In the genomic region with DNA sequence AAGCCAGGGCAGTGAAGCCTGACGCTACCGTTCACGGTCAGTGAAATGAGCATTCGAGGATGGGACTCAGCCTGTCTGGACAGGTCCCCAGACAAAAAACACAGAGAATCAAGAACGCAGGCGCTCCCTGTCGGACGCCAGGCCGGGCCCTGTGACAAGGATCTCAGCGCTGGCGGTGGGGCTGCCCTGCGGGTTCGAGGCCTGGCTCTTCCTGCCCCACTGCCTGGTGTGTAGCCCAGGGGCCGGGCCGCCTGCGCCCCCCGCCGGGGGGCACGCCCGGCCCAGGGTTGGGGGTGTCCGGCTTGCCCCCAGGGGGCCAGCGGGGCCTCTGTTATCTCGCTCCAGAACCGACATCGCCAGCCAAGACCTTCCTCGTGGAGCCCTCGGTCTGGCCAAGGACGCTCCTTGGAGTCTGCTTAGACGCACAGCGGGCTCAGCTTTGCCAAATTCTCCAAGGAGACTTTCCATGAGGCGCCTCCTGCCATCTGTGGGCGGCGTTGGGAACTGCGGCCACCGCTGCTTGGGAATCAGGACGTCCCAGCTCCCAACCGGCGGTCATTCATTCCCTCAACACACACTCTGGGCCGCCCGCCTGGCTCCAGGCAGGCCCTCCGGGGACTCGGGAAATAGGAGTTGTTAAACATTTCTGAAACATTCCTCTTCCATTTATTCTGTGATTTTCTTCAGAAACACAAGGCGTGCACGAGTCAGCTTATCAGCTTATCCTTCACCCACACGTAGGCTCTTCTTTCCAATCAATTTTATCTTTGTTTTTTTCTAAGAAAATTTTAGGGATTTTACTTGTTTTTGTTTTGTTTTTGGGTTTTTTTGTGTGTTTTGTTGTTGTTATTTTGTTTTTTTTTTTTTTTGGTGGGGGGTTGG, we compare ENCODE assay signal across 8 cellular contexts. TPM values are rescaled to one million over a fixed set of nuclear protein-coding genes. Genes with fewer than 3 reads are reported as not detected.
DNase-seq lines count a peak whose midpoint lies in the region; ATAC-seq and TF ChIP-seq lines count a peak whose summit lies in the region.

No MANE protein-coding gene starts in this region.

- peak; percentile 51 for DNase-seq in stimulated activated CD4-positive, alpha-beta T cell treated with anti-CD3 and anti-CD28 coated beads, Interleukin-15, amount 100 ng/mL, for 24 hours
- no peak for DNase-seq in stimulated activated CD4-positive, alpha-beta T cell treated with anti-CD3 and anti-CD28 coated beads, Interleukin-4, amount 100 ng/mL, for 1 hour
- DNase-seq in NCI-H1092 (lab: John Stamatoyannopoulos, UW) = peak; percentile 53
- peak; percentile 72 for DNase-seq in amniotic epithelial cell (ENCODE audit: low read depth)
- DNase-seq in left cardiac atrium = peak; percentile 91
- DNase-seq in prostate gland (ENCODE audit: low spot score) = peak; percentile 90

- H3K4me1 ChIP-seq in prostate gland (replicated peaks) = no peaks in the 10 kb centered on the region

- H3K36me3 ChIP-seq in prostate gland = no peaks in the 10 kb centered on the region

- H3K27me3 ChIP-seq in prostate gland (replicated peaks; ENCODE audit: insufficient read depth) = no peaks in the 10 kb centered on the region

- TF ChIP-seq POLR2A in prostate gland (IDR thresholded peaks at IDR 0.05) = no peak

- no peak overlapping the region for H3K4me3 ChIP-seq in prostate gland

- intact Hi-C loops in left cardiac atrium (cut with DNase I) = loop anchor here in 1 of 2 donors (1.0 to 5.0 kb wide), 2 partner anchors 165 to 491 kb away; no protein-coding TSS in a partner anchor
- intact Hi-C loops in prostate gland (cut with DNase I) = loop anchor here (1.0 kb wide), 1 partner anchor 166 kb away; no protein-coding TSS in a partner anchor

- no peaks in the 10 kb centered on the region for H3K9me3 ChIP-seq in prostate gland

- WGBS in prostate gland = 9% methylated on average over 33 of the region's 45 CpGs

- H3K27ac ChIP-seq in prostate gland = peak overlapping the region; percentile 59 to 73

- TF ChIP-seq CTCF in prostate gland (IDR thresholded peaks at IDR 0.05) = peak; percentile 86 to 96 (median 90)

- ATAC-seq in left cardiac atrium (peak; percentile 96 to 97), GM19328 (IDR thresholded peaks at IDR 0.05; ENCODE audit: unreplicated experiment) (no peak), GM19467 (IDR thresholded peaks at IDR 0.05; ENCODE audit: unreplicated experiment) (no peak)

RNA-seq across cellular contexts. Expression of gene RIPK4, which starts 11.3 kb away (rescaled TPM):
- total RNA-seq in left cardiac atrium = 1 to 10 TPM; 2.7 to 3.0 TPM
- total RNA-seq in prostate gland = 10 to 100 TPM; 26.9 to 52.6 TPM

Comparison
In these comparisons a context has a peak if more than half of its experiments do, and no peak if none do; other contexts are left out.
1. ATAC-seq: peak in left cardiac atrium (2 of 2); none in GM19328 (single experiment) and GM19467 (single experiment).
2. RNA of gene RIPK4, which starts 11.3 kb away (total RNA-seq): 26.9 to 52.6 TPM in prostate gland; 2.7 to 3.0 TPM in left cardiac atrium; every median in the first group is over 4 times any median in the second.